8 cellular contexts compared by ENCODE assay signal in genomic region chr15:90901799-90902655, GRCh38. TPM values are rescaled to one million over a fixed set of nuclear protein-coding genes. Genes with fewer than 3 reads are reported as not detected.
DNase-seq lines count a peak whose midpoint lies in the region; ATAC-seq and TF ChIP-seq lines count a peak whose summit lies in the region.

No MANE protein-coding gene starts in this region.

- DNase-seq in GM10248 (ENCODE audit: extremely low spot score) (peak; percentile 92), H7 (peak; percentile 99), LoVo (ENCODE audit: low spot score) (peak; percentile 89), SK-N-SH (peak; percentile 99), Right ventricle myocardium inferior (ENCODE audit: missing footprints) (peak; percentile 90), trophoblast cell (peak; percentile 87 to 90), tibial nerve (ENCODE audit: low spot score in 2 of 2) (peak; percentile 61 to 75)
- DNase-seq in activated naive CD8-positive, alpha-beta T cell treated with anti-CD3 and anti-CD28 coated beads for 36 hours = peak; percentile 81

- H3K27me3 Mint-ChIP-seq in activated naive CD8-positive, alpha-beta T cell treated with anti-CD3 and anti-CD28 coated beads for 36 hours = no peaks in the 10 kb centered on the region

- H3K27ac ChIP-seq in SK-N-SH (ENCODE audit: low read depth in 2 of 2, low read length in 1 of 2) (peak overlapping the region; percentile 62 to 92), trophoblast cell (ENCODE audit: low read depth, low read length) (peak overlapping the region; percentile 83), tibial nerve (peak overlapping the region; percentile 47 to 94 (median 91))

- peaks cover 19% of the 10 kb centered on the region for H3K4me1 Mint-ChIP-seq in activated naive CD8-positive, alpha-beta T cell treated with anti-CD3 and anti-CD28 coated beads for 36 hours

- H3K79me1 ChIP-seq in trophoblast cell (ENCODE audit: low read length) = peaks cover 4% of the 10 kb centered on the region

- peak overlapping the region; percentile 76 for H3K4me2 ChIP-seq in SK-N-SH
- peak overlapping the region; percentile 82 for H3K4me2 ChIP-seq in trophoblast cell (ENCODE audit: low read length)

- H3K4me1 ChIP-seq in SK-N-SH (ENCODE audit: control insufficient read depth in 1 of 2, insufficient read depth in 2 of 2, low read depth in 1 of 2, low read length in 1 of 2) (peaks cover 3 to 11% of the 10 kb centered on the region in 2 experiments; a peak in 2 of 4 replicates), trophoblast cell (ENCODE audit: control insufficient read depth in 1 of 2, insufficient read depth in 2 of 2, low read length in 2 of 2) (peaks cover 5 to 9% of the 10 kb centered on the region in 2 experiments), tibial nerve (peaks cover 0 to 48% (median 36%) of the 10 kb centered on the region in 4 donors)

- peak overlapping the region; percentile 89 for H3K27ac Mint-ChIP-seq in activated naive CD8-positive, alpha-beta T cell treated with anti-CD3 and anti-CD28 coated beads for 36 hours

- peak overlapping the region; percentile 92 for H4K91ac ChIP-seq in trophoblast cell (ENCODE audit: low read depth, low read length)

- no peaks in the 10 kb centered on the region for H4K20me1 ChIP-seq in SK-N-SH (ENCODE audit: insufficient read depth)

- no peaks in the 10 kb centered on the region for H3K9me2 ChIP-seq in SK-N-SH

- H3K18ac ChIP-seq in trophoblast cell (ENCODE audit: low read length) = peak overlapping the region; percentile 87

- peak overlapping the region; percentile 90 for H2BK12ac ChIP-seq in trophoblast cell (ENCODE audit: low read length)

- H2AFZ ChIP-seq in SK-N-SH (ENCODE audit: low read depth) (peak overlapping the region; percentile 92), trophoblast cell (ENCODE audit: insufficient read depth, low read length, poor library complexity) (peak overlapping the region; percentile 83)

- H3K9ac ChIP-seq in SK-N-SH (peak overlapping the region; percentile 61), trophoblast cell (ENCODE audit: low read length) (peak overlapping the region; percentile 91)

- no peaks in the 10 kb centered on the region for H3K9me3 Mint-ChIP-seq in activated naive CD8-positive, alpha-beta T cell treated with anti-CD3 and anti-CD28 coated beads for 36 hours

- peak; percentile 34; the same call in 1 of the 2 replicates for TF ChIP-seq RAD21 in SK-N-SH (IDR thresholded peaks at IDR 0.05; ENCODE audit: low read length)

- no peak overlapping the region for H2AK5ac ChIP-seq in trophoblast cell (ENCODE audit: low read length)

- TF ChIP-seq EP300 in SK-N-SH (IDR thresholded peaks at IDR 0.05; ENCODE audit: borderline replicate concordance in 1 of 2, low read depth in 1 of 2, low read length in 1 of 2) (no peak), tibial nerve (IDR thresholded peaks at IDR 0.05) (peak in 1 of 2 donors; percentile 78)

- CTCF ChIA-PET in GM10248 (lab: Yijun Ruan, JAX) (interaction anchor here (0.6 to 10.8 kb wide), 25 partner anchors 9 to 582 kb away, joined by 3 to 211 read pairs (median 4); partner anchors contain the start of genes FES, HDDC3 and UNC45A), SK-N-SH (lab: Yijun Ruan, JAX) (interaction anchor here (0.6 to 7.5 kb wide), 15 partner anchors 7 to 1237 kb away, joined by 3 to 121 read pairs (median 4); partner anchors contain the start of genes HDDC3 and UNC45A)

- intact Hi-C loops in Right ventricle myocardium inferior (cut with DNase I) = no loop called here

- 23% methylated on average over 21 of the region's 45 CpGs for WGBS in SK-N-SH (ENCODE audit: low lambda C conversion rate)
- WGBS in trophoblast cell (ENCODE audit: extremely low coverage, insufficient coverage, insufficient read length) = no CpG with 5 or more reads among the region's 45 CpGs
- WGBS in tibial nerve, 2 donors = 4 to 7% methylated on average over 31 to 44 of the region's 45 CpGs

- no peaks in the 10 kb centered on the region for H3K79me2 ChIP-seq in SK-N-SH (ENCODE audit: insufficient read depth)
- H3K79me2 ChIP-seq in trophoblast cell (ENCODE audit: control insufficient read depth, insufficient read depth, low read length, poor library complexity) = peaks cover 2% of the 10 kb centered on the region

- H3K9me3 ChIP-seq in SK-N-SH (no peaks in the 10 kb centered on the region), trophoblast cell (ENCODE audit: insufficient read depth, low read depth, low read length) (no peaks in the 10 kb centered on the region), tibial nerve (no peaks in the 10 kb centered on the region)

- H4K12ac ChIP-seq in trophoblast cell (ENCODE audit: low read depth, low read length) = peak overlapping the region; percentile 95

- peak overlapping the region; percentile 79 for H2BK5ac ChIP-seq in trophoblast cell (ENCODE audit: low read depth, low read length, poor library complexity)

- H3K36me3 Mint-ChIP-seq in activated naive CD8-positive, alpha-beta T cell treated with anti-CD3 and anti-CD28 coated beads for 36 hours = peaks cover 20% of the 10 kb centered on the region

- peak; percentile 29 to 55 for TF ChIP-seq POLR2A in tibial nerve (IDR thresholded peaks at IDR 0.05)

- peaks cover 10% of the 10 kb centered on the region for H3F3A ChIP-seq in SK-N-SH (replicated peaks; ENCODE audit: insufficient read depth)

- H4K8ac ChIP-seq in trophoblast cell (ENCODE audit: low read depth, low read length) = peak overlapping the region; percentile 98

- H3K4me3 Mint-ChIP-seq in activated naive CD8-positive, alpha-beta T cell treated with anti-CD3 and anti-CD28 coated beads for 36 hours = peak overlapping the region; percentile 82

- peak overlapping the region; percentile 88 for H3K14ac ChIP-seq in trophoblast cell (ENCODE audit: low read length)

- peak overlapping the region; percentile 94 for H2BK120ac ChIP-seq in trophoblast cell (ENCODE audit: insufficient read depth, low read length, poor library complexity)

- ATAC-seq in Right ventricle myocardium inferior = peak; percentile 94

- H3K27me3 ChIP-seq in H7 (ENCODE audit: control insufficient read depth, insufficient read depth, low read length) = peaks cover 11% of the 10 kb centered on the region
- H3K27me3 ChIP-seq in SK-N-SH (ENCODE audit: insufficient read depth) = no peaks in the 10 kb centered on the region
- H3K27me3 ChIP-seq in trophoblast cell (ENCODE audit: insufficient read depth, low read length) = no peaks in the 10 kb centered on the region
- no peaks in the 10 kb centered on the region for H3K27me3 ChIP-seq in tibial nerve

- H3K4me3 ChIP-seq in H7 (ENCODE audit: insufficient read depth, low read depth, low read length) = peak overlapping the region; percentile 76
- peak overlapping the region; percentile 68 to 91 for H3K4me3 ChIP-seq in SK-N-SH (ENCODE audit: low read depth in 2 of 2, low read length in 1 of 2)
- peak overlapping the region; percentile 86 for H3K4me3 ChIP-seq in trophoblast cell (ENCODE audit: low read depth, low read length)
- peak overlapping the region; percentile 55 to 87 (median 78) for H3K4me3 ChIP-seq in tibial nerve

- POLR2A ChIA-PET in GM10248 (lab: Yijun Ruan, JAX) (interaction anchor here (1.0 to 1.4 kb wide), 2 partner anchors 20 to 29 kb away, joined by 3 to 4 read pairs; no protein-coding TSS in a partner anchor), SK-N-SH (lab: Yijun Ruan, JAX) (interaction anchor here (0.5 to 1.2 kb wide), 5 partner anchors 9 to 743 kb away, joined by 3 to 9 read pairs (median 3); partner anchors contain the start of genes FES and HDDC3)

- no peak overlapping the region for H3K23ac ChIP-seq in trophoblast cell (ENCODE audit: low read length)

- peak overlapping the region; percentile 42 for H3K4ac ChIP-seq in trophoblast cell (ENCODE audit: low read depth, low read length)

- TF ChIP-seq CTCF in GM10248 (IDR thresholded peaks at IDR 0.05; ENCODE audit: control extremely low read depth, extremely low read depth, low read depth, missing control alignments) (peak; percentile 86), SK-N-SH (IDR thresholded peaks at IDR 0.05) (peak; percentile 73), tibial nerve (IDR thresholded peaks at IDR 0.05) (peak; percentile 64 to 95 (median 86))

- H3K36me3 ChIP-seq in H7 (replicated peaks; ENCODE audit: control insufficient read depth, insufficient read depth, low read length) = no peaks in the 10 kb centered on the region; the same call in 1 of the 2 replicates
- peaks cover 0 to 19% of the 10 kb centered on the region in 2 experiments for H3K36me3 ChIP-seq in SK-N-SH (replicated peaks in 1 of 2; ENCODE audit: control insufficient read depth in 1 of 2, insufficient read depth in 2 of 2, low read length in 1 of 2)
- H3K36me3 ChIP-seq in trophoblast cell (ENCODE audit: control insufficient read depth in 1 of 2, insufficient read depth in 2 of 2, low read length in 2 of 2) = peaks cover 19% of the 10 kb centered on the region in 2 experiments
- peaks cover 0 to 25% (median 21%) of the 10 kb centered on the region in 3 donors for H3K36me3 ChIP-seq in tibial nerve

RNA-seq across cellular contexts. Expression of gene MAN2A2, which starts 1.1 kb away (rescaled TPM):
- 7.4 and 11.6 TPM in 2 replicates for total RNA-seq in H7 (2014; rRNA removed; shearing (Covaris generic))
- 25.6 and 35.0 TPM in 2 replicates for polyA plus RNA-seq in SK-N-SH (2012; rRNA removed)
- 10.6 and 15.5 TPM in 2 replicates for polyA plus RNA-seq in SK-N-SH (2012; cell fraction: cytosol; rRNA removed)
- 159 and 164 TPM in 2 replicates for polyA plus RNA-seq in SK-N-SH (2012; cell fraction: nucleus; rRNA removed)
- total RNA-seq in activated naive CD8-positive, alpha-beta T cell treated with anti-CD3 and anti-CD28 coated beads for 36 hours = 10 to 100 TPM; 69.1 to 74.1 TPM
- total RNA-seq in Right ventricle myocardium inferior (133 TPM), tibial nerve (100 to 1,000 TPM in 3 of 4 donors, 10 to 100 TPM in 1; 83.5 to 178 (median 128) TPM)
- 21.0 and 22.3 TPM in 2 replicates for polyA plus RNA-seq in trophoblast cell (2013)

RNA-seq across cellular contexts. Expression of gene FES, which starts 17.7 kb away (rescaled TPM):
- total RNA-seq in H7 (2014; rRNA removed; shearing (Covaris generic)) = 11.2 and 13.6 TPM in 2 replicates
- 0.03 and 0.13 TPM in 2 replicates for polyA plus RNA-seq in SK-N-SH (2012; rRNA removed)
- polyA plus RNA-seq in SK-N-SH (2012; cell fraction: cytosol; rRNA removed) = 0.03 and 0.04 TPM in 2 replicates
- polyA plus RNA-seq in SK-N-SH (2012; cell fraction: nucleus; rRNA removed) = 0.23 and 0.48 TPM in 2 replicates
- 1 to 10 TPM; 2.1 to 2.5 TPM for total RNA-seq in activated naive CD8-positive, alpha-beta T cell treated with anti-CD3 and anti-CD28 coated beads for 36 hours
- total RNA-seq in Right ventricle myocardium inferior (19.3 TPM), tibial nerve (100 to 1,000 TPM in 1 of 4 donors, 10 to 100 TPM in 3; 62.0 to 183 (median 72.1) TPM)
- polyA plus RNA-seq in trophoblast cell (2013) = 11.0 and 11.7 TPM in 2 replicates

RNA-seq across cellular contexts. Expression of gene HDDC3, which starts 30.3 kb away (rescaled TPM):
- total RNA-seq in H7 (2014; rRNA removed; shearing (Covaris generic)) = 16.2 and 19.4 TPM in 2 replicates
- 24.2 and 25.8 TPM in 2 replicates for polyA plus RNA-seq in SK-N-SH (2012; rRNA removed)
- polyA plus RNA-seq in SK-N-SH (2012; cell fraction: cytosol; rRNA removed) = 16.3 and 19.5 TPM in 2 replicates
- 21.2 and 21.5 TPM in 2 replicates for polyA plus RNA-seq in SK-N-SH (2012; cell fraction: nucleus; rRNA removed)
- 10 to 100 TPM; 38.4 to 44.3 TPM for total RNA-seq in activated naive CD8-positive, alpha-beta T cell treated with anti-CD3 and anti-CD28 coated beads for 36 hours
- total RNA-seq in Right ventricle myocardium inferior (18.9 TPM), tibial nerve (10 to 100 TPM; 16.5 to 22.5 (median 18.7) TPM)
- polyA plus RNA-seq in trophoblast cell (2013) = 6.9 and 7.4 TPM in 2 replicates

RNA-seq across cellular contexts. Expression of gene UNC45A, which starts 33.1 kb away (rescaled TPM):
- total RNA-seq in H7 (2014; rRNA removed; shearing (Covaris generic)) = 85.9 and 87.2 TPM in 2 replicates
- 85.1 and 89.4 TPM in 2 replicates for polyA plus RNA-seq in SK-N-SH (2012; rRNA removed)
- 33.2 and 50.5 TPM in 2 replicates for polyA plus RNA-seq in SK-N-SH (2012; cell fraction: cytosol; rRNA removed)
- 142 and 150 TPM in 2 replicates for polyA plus RNA-seq in SK-N-SH (2012; cell fraction: nucleus; rRNA removed)
- 10 to 100 TPM; 62.7 to 65.5 TPM for total RNA-seq in activated naive CD8-positive, alpha-beta T cell treated with anti-CD3 and anti-CD28 coated beads for 36 hours
- total RNA-seq in Right ventricle myocardium inferior (25.8 TPM), tibial nerve (10 to 100 TPM; 47.7 to 64.2 (median 58.4) TPM)
- 32.0 and 33.0 TPM in 2 replicates for polyA plus RNA-seq in trophoblast cell (2013)

RNA-seq across cellular contexts. Expression of gene FURIN, which starts 33.6 kb away (rescaled TPM):
- total RNA-seq in H7 (2014; rRNA removed; shearing (Covaris generic)) = 56.5 and 68.9 TPM in 2 replicates
- polyA plus RNA-seq in SK-N-SH (2012; rRNA removed) = 33.5 and 40.8 TPM in 2 replicates
- polyA plus RNA-seq in SK-N-SH (2012; cell fraction: cytosol; rRNA removed) = 15.4 and 29.8 TPM in 2 replicates
- polyA plus RNA-seq in SK-N-SH (2012; cell fraction: nucleus; rRNA removed) = 25.5 and 28.9 TPM in 2 replicates
- 10 to 100 TPM; 76.9 to 83.7 TPM for total RNA-seq in activated naive CD8-positive, alpha-beta T cell treated with anti-CD3 and anti-CD28 coated beads for 36 hours
- total RNA-seq in Right ventricle myocardium inferior = 51.2 TPM
- polyA plus RNA-seq in trophoblast cell (2013) = 241 and 261 TPM in 2 replicates
- 10 to 100 TPM; 28.7 to 71.1 (median 42.4) TPM for total RNA-seq in tibial nerve

Comparison
In these comparisons a context has a peak if more than half of its experiments do, and no peak if none do; other contexts are left out.
1. Peak in every context shown above with its lines: DNase-seq, ATAC-seq, H3K4me3 ChIP-seq and H3K27ac ChIP-seq.